In genomic region chrX:45322382-45322781, GRCh38 we compare ENCODE assay signal across 1 cellular context.
TF ChIP-seq lines count a peak whose summit lies in the region.

No MANE protein-coding gene starts in this region.

TF ChIP-seq in GM23338, 12 proteins besides CTCF, POLR2A, EP300 and RAD21 (continued from another document):
- no peak for TF ChIP-seq ZNF462 (CRISPR knock-in tag; IDR thresholded peaks at IDR 0.05)
- TF ChIP-seq, protein P1, sequence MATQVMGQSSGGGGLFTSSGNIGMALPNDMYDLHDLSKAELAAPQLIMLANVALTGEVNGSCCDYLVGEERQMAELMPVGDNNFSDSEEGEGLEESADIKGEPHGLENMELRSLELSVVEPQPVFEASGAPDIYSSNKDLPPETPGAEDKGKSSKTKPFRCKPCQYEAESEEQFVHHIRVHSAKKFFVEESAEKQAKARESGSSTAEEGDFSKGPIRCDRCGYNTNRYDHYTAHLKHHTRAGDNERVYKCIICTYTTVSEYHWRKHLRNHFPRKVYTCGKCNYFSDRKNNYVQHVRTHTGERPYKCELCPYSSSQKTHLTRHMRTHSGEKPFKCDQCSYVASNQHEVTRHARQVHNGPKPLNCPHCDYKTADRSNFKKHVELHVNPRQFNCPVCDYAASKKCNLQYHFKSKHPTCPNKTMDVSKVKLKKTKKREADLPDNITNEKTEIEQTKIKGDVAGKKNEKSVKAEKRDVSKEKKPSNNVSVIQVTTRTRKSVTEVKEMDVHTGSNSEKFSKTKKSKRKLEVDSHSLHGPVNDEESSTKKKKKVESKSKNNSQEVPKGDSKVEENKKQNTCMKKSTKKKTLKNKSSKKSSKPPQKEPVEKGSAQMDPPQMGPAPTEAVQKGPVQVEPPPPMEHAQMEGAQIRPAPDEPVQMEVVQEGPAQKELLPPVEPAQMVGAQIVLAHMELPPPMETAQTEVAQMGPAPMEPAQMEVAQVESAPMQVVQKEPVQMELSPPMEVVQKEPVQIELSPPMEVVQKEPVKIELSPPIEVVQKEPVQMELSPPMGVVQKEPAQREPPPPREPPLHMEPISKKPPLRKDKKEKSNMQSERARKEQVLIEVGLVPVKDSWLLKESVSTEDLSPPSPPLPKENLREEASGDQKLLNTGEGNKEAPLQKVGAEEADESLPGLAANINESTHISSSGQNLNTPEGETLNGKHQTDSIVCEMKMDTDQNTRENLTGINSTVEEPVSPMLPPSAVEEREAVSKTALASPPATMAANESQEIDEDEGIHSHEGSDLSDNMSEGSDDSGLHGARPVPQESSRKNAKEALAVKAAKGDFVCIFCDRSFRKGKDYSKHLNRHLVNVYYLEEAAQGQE (IDR thresholded peaks at IDR 0.05; ENCODE audit: unreplicated experiment): no peak
TF ChIP-seq in GM23338: peak in this region for 0.
